In the genomic region with DNA sequence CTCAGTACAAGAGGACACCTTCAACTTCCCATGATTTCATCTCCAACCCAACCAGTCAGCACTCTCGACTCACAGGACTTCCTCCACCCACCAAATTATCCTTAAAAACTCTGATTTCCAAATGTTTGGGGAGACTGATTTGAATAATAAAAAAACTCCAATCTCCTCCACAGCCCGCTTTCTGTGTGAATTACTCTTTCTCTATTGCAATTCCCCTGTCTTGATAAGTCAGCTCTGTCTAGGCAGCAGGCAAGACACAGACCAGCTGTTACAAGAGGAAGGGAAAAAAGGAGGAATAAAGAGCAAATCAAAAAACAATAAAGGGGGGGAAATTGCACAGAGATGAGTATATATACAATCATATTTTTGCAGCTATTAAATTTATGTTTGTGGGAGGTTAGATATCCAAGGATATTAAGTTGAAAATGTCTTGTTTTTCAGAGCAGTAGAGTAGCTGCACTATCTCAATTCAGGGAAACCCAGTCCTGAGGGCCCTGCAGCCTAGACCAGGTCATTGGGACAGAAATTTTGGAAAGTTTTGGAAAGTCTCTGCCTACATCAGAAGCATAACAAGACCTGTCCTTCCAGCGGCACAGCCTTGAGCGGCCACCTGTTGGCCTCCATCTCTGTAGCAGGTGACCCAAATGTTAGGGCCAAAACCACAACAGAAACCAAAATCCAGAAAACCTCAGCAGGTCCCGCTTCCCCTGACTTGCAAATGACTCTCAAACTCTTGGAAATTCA, we compare ENCODE assay signal across 1 cellular context.
TF ChIP-seq lines count a peak whose summit lies in the region.

No MANE protein-coding gene starts in this region.

TF ChIP-seq in SK-N-SH, 30 proteins besides CTCF, POLR2A, EP300 and RAD21 (continued from another document):
- TF ChIP-seq, protein P1, sequence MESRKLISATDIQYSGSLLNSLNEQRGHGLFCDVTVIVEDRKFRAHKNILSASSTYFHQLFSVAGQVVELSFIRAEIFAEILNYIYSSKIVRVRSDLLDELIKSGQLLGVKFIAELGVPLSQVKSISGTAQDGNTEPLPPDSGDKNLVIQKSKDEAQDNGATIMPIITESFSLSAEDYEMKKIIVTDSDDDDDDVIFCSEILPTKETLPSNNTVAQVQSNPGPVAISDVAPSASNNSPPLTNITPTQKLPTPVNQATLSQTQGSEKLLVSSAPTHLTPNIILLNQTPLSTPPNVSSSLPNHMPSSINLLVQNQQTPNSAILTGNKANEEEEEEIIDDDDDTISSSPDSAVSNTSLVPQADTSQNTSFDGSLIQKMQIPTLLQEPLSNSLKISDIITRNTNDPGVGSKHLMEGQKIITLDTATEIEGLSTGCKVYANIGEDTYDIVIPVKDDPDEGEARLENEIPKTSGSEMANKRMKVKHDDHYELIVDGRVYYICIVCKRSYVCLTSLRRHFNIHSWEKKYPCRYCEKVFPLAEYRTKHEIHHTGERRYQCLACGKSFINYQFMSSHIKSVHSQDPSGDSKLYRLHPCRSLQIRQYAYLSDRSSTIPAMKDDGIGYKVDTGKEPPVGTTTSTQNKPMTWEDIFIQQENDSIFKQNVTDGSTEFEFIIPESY (IDR thresholded peaks at IDR 0.05; ENCODE audit: borderline replicate concordance, low read depth) = no peak
- TF ChIP-seq MXI1 (IDR thresholded peaks at IDR 0.05; ENCODE audit: low read depth, low read length) = no peak
- no peak for TF ChIP-seq FOXJ3 (CRISPR knock-in tag; IDR thresholded peaks at IDR 0.05)
- no peak for TF ChIP-seq GATA2 (CRISPR knock-in tag; IDR thresholded peaks at IDR 0.05)
- no peak for TF ChIP-seq NFIC (IDR thresholded peaks at IDR 0.05; ENCODE audit: borderline replicate concordance)
- no peak for TF ChIP-seq SMC3 (IDR thresholded peaks at IDR 0.05; ENCODE audit: low read depth, low read length)
- no peak for TF ChIP-seq EZH2phosphoT487 (IDR thresholded peaks at IDR 0.05; ENCODE audit: borderline replicate concordance, low read depth)
- TF ChIP-seq, protein P2, sequence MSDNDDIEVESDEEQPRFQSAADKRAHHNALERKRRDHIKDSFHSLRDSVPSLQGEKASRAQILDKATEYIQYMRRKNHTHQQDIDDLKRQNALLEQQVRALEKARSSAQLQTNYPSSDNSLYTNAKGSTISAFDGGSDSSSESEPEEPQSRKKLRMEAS (IDR thresholded peaks at IDR 0.05; ENCODE audit: low read depth) = no peak
- TF ChIP-seq FOSL2 (IDR thresholded peaks at IDR 0.05; ENCODE audit: borderline replicate concordance, low read depth) = no peak
- no peak for TF ChIP-seq GABPA (IDR thresholded peaks at IDR 0.05; ENCODE audit: low read depth)
- TF ChIP-seq TAF1 (IDR thresholded peaks at IDR 0.05; ENCODE audit: borderline replicate concordance, low read depth, low read length) = no peak
- no peak for TF ChIP-seq ELF1 (IDR thresholded peaks at IDR 0.05)
- TF ChIP-seq FOXM1 (IDR thresholded peaks at IDR 0.05; ENCODE audit: low read depth) = no peak
- no peak for TF ChIP-seq YY1 (IDR thresholded peaks at IDR 0.05; ENCODE audit: low read depth)
- no peak for TF ChIP-seq POLR2AphosphoS5 (IDR thresholded peaks at IDR 0.05; ENCODE audit: low read depth, low read length)
- TF ChIP-seq TEAD4 (IDR thresholded peaks at IDR 0.05; ENCODE audit: borderline replicate concordance, insufficient read depth) = no peak
- no peak for TF ChIP-seq RCOR1 (IDR thresholded peaks at IDR 0.05; ENCODE audit: low read length)
- TF ChIP-seq, protein P3, sequence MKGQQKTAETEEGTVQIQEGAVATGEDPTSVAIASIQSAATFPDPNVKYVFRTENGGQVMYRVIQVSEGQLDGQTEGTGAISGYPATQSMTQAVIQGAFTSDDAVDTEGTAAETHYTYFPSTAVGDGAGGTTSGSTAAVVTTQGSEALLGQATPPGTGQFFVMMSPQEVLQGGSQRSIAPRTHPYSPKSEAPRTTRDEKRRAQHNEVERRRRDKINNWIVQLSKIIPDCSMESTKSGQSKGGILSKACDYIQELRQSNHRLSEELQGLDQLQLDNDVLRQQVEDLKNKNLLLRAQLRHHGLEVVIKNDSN (IDR thresholded peaks at IDR 0.05; ENCODE audit: borderline replicate concordance, low read depth) = no peak
- TF ChIP-seq JUND (IDR thresholded peaks at IDR 0.05) = no peak
